ENCODE assay signal across 22 cellular contexts in the genomic region with DNA sequence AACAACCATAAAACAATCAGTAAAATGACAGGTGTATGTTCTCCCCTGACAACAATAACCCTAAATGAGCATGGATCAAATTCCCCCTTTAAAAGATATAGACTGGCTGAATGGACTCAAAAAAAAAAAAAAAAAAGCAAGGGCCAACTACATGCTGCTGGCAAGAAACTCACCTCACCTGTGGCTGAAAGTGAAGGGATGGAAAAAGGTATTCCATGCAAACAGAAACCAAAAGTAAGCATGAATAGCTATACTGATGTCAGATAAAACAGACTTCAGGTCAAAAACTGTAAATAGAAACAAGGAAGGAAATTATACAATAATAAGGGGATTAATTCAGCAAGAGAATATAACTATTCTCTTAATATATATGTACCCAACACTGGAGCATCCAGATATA.
"Had no signal": no experiment of that assay in that cellular context is flagged by ENCODE, and none has a peak within 500 bp of the region (broad histone marks: within the 10 kb centered on the region; RNA-seq: fewer than 3 reads in every experiment).

No MANE protein-coding gene starts in this region.

- H3K27ac ChIP-seq: hepatocyte, left ventricle myocardium inferior, lower lobe of right lung, right atrium auricular region, sigmoid colon, skin epidermis, uterus had no signal

- H3K27me3 ChIP-seq: hepatocyte, right atrium auricular region, sigmoid colon, uterus had no signal

- H3K9me3 ChIP-seq: sigmoid colon, uterus had no signal

- H3K4me3 ChIP-seq: hepatocyte, left ventricle myocardium inferior, lower lobe of right lung, right atrium auricular region, sigmoid colon, skin epidermis, uterus had no signal

- H3K4me1 ChIP-seq: left ventricle myocardium inferior, lower lobe of right lung, right atrium auricular region, uterus had no signal

- H3K4me1 Mint-ChIP-seq: endodermal cell, natural killer cell, neural crest cell had no signal

- H3K36me3 ChIP-seq: left ventricle myocardium inferior, lower lobe of right lung, right atrium auricular region, sigmoid colon, uterus had no signal

- H3K4me3 Mint-ChIP-seq: endodermal cell, memory B cell, mesothelial cell of epicardium, natural killer cell, neural crest cell had no signal

- H3K79me2 ChIP-seq: hepatocyte had no signal

- H2AFZ ChIP-seq: hepatocyte had no signal

- H3K27ac Mint-ChIP-seq: endodermal cell, memory B cell, mesothelial cell of epicardium, natural killer cell had no signal

- H3K4me2 ChIP-seq: hepatocyte had no signal

- DNase-seq: effector CD4-positive, alpha-beta T cell; endodermal cell; erythroblast; foreskin melanocyte; head of caudate nucleus; kidney; left cardiac atrium; left ventricle myocardium inferior; lower lobe of right lung; natural killer cell; posterior cingulate gyrus; sigmoid colon; stimulated activated CD4-positive, alpha-beta T cell treated with anti-CD3 and anti-CD28 coated beads, Interleukin-12 subunit alpha, Interleukin-12 subunit beta, amount 100 ng/mL, for 4 hours; stimulated activated naive CD4-positive, alpha-beta T cell treated with Interleukin-2 at 50 U/mL for 16 hours; trophoblast cell; uterus had no signal
